Comparison of ENCODE assay signal across 30 cellular contexts in genomic region chr1:39835935-39836594, GRCh38. TPM values are rescaled to one million over a fixed set of nuclear protein-coding genes. Genes with fewer than 3 reads are reported as not detected.
"Had no signal": no experiment of that assay in that cellular context is flagged by ENCODE, and none has a peak within 500 bp of the region (broad histone marks: within the 10 kb centered on the region; RNA-seq: fewer than 3 reads in every experiment).

No MANE protein-coding gene starts in this region.

- H3K27me3 Mint-ChIP-seq: activated naive CD4-positive, alpha-beta T cell treated with anti-CD3 and anti-CD28 coated beads, Interleukin-2, amount 10 ng/mL, durations not matched to agents 7 days and 5 days; activated naive CD8-positive, alpha-beta T cell treated with anti-CD3 and anti-CD28 coated beads, Interleukin-2, amount 10 ng/mL, durations not matched to agents 7 days and 5 days; effector memory CD8-positive, alpha-beta T cell; naive thymus-derived CD4-positive, alpha-beta T cell; stimulated activated naive CD8-positive, alpha-beta T cell treated with anti-CD3 and anti-CD28 coated beads, Interleukin-15, amount 100 ng/mL, for 72 hours; type B pancreatic cell had no signal

- ATAC-seq: activated CD4-positive, CD25-positive, alpha-beta regulatory T cell treated with anti-CD3 and anti-CD28 coated beads, Interleukin-2, amount 50 U/mL, for 24 hours; effector memory CD8-positive, alpha-beta T cell; naive thymus-derived CD4-positive, alpha-beta T cell; sciatic nerve; stimulated activated effector memory CD8-positive, alpha-beta T cell treated with anti-CD3 and anti-CD28 coated beads, Interleukin-12 subunit alpha, Interleukin-12 subunit beta, amount 100 ng/mL, for 72 hours; stimulated activated naive CD8-positive, alpha-beta T cell treated with anti-CD3 and anti-CD28 coated beads, Interleukin-15, amount 100 ng/mL, for 72 hours had no signal

- DNase-seq: activated CD4-positive, alpha-beta T cell treated with anti-CD3 and anti-CD28 coated beads for 48 hours; activated CD4-positive, alpha-beta T cell treated with anti-CD3 and anti-CD28 coated beads, Interleukin-2, amount 50 U/mL, for 48 hours; activated CD8-positive, alpha-beta memory T cell treated with anti-CD3 and anti-CD28 coated beads, Interleukin-2, amount 50 U/mL, for 4 hours; activated effector memory CD4-positive, alpha-beta T cell treated with anti-CD3 and anti-CD28 coated beads, Interleukin-2, amount 50 U/mL, for 16 hours; activated naive CD4-positive, alpha-beta T cell treated with anti-CD3 and anti-CD28 coated beads, Interleukin-2, amount 10 ng/mL, durations not matched to agents 7 days and 5 days; activated naive CD8-positive, alpha-beta T cell treated with anti-CD3 and anti-CD28 coated beads, Interleukin-2, amount 10 ng/mL, durations not matched to agents 7 days and 5 days; activated T-cell treated with anti-CD3 and anti-CD28 coated beads, Interleukin-2, amount 50 U/mL, for 1 hour; brain microvascular endothelial cell; cortex of kidney; effector memory CD8-positive, alpha-beta T cell; foreskin fibroblast; head of caudate nucleus; kidney; left colon; naive thymus-derived CD4-positive, alpha-beta T cell; ovary; retina; small intestine; stimulated activated CD4-positive, alpha-beta T cell treated with anti-CD3 and anti-CD28 coated beads, Interleukin-4, amount 100 ng/mL, for 24 hours; stimulated activated naive CD8-positive, alpha-beta T cell treated with anti-CD3 and anti-CD28 coated beads, Interleukin-15, amount 100 ng/mL, for 72 hours; substantia nigra; uterus had no signal

- H3K4me3 Mint-ChIP-seq: activated naive CD4-positive, alpha-beta T cell treated with anti-CD3 and anti-CD28 coated beads, Interleukin-2, amount 10 ng/mL, durations not matched to agents 7 days and 5 days; activated naive CD8-positive, alpha-beta T cell treated with anti-CD3 and anti-CD28 coated beads, Interleukin-2, amount 10 ng/mL, durations not matched to agents 7 days and 5 days; activated T-helper 1 cell treated with anti-CD3 and anti-CD28 coated beads, Interleukin-12 subunit alpha, Interleukin-12 subunit beta, Interleukin-2, Interleukin-4 antibody, amounts not matched to agents 30 ng/mL and 10 ng/mL and 1 ng/mL, durations not matched to agents 14 hours and 24 hours and 36 hours; effector memory CD8-positive, alpha-beta T cell; mesothelial cell of epicardium; naive thymus-derived CD4-positive, alpha-beta T cell; stimulated activated effector memory CD8-positive, alpha-beta T cell treated with anti-CD3 and anti-CD28 coated beads, Interleukin-12 subunit alpha, Interleukin-12 subunit beta, amount 100 ng/mL, for 72 hours; stimulated activated naive CD8-positive, alpha-beta T cell treated with anti-CD3 and anti-CD28 coated beads, Interleukin-15, amount 100 ng/mL, for 72 hours; T-helper 2 cell treated with Interferon-gamma antibody and Interleukin-4, amounts not matched to agents 5 μg/mL and 100 μg/mL, for 36 hours; type B pancreatic cell had no signal

- H3K9me3 Mint-ChIP-seq: activated naive CD4-positive, alpha-beta T cell treated with anti-CD3 and anti-CD28 coated beads, Interleukin-2, amount 10 ng/mL, durations not matched to agents 7 days and 5 days; activated naive CD8-positive, alpha-beta T cell treated with anti-CD3 and anti-CD28 coated beads, Interleukin-2, amount 10 ng/mL, durations not matched to agents 7 days and 5 days; activated T-helper 1 cell treated with anti-CD3 and anti-CD28 coated beads, Interleukin-12 subunit alpha, Interleukin-12 subunit beta, Interleukin-2, Interleukin-4 antibody, amounts not matched to agents 30 ng/mL and 10 ng/mL and 1 ng/mL, durations not matched to agents 14 hours and 24 hours and 36 hours; effector memory CD8-positive, alpha-beta T cell; mesothelial cell of epicardium; naive thymus-derived CD4-positive, alpha-beta T cell; stimulated activated effector memory CD8-positive, alpha-beta T cell treated with anti-CD3 and anti-CD28 coated beads, Interleukin-12 subunit alpha, Interleukin-12 subunit beta, amount 100 ng/mL, for 72 hours; stimulated activated naive CD8-positive, alpha-beta T cell treated with anti-CD3 and anti-CD28 coated beads, Interleukin-15, amount 100 ng/mL, for 72 hours; T-helper 2 cell treated with Interferon-gamma antibody and Interleukin-4, amounts not matched to agents 5 μg/mL and 100 μg/mL, for 36 hours; type B pancreatic cell had no signal

- H3K27ac Mint-ChIP-seq: activated naive CD4-positive, alpha-beta T cell treated with anti-CD3 and anti-CD28 coated beads, Interleukin-2, amount 10 ng/mL, durations not matched to agents 7 days and 5 days; activated naive CD8-positive, alpha-beta T cell treated with anti-CD3 and anti-CD28 coated beads, Interleukin-2, amount 10 ng/mL, durations not matched to agents 7 days and 5 days; activated T-helper 1 cell treated with anti-CD3 and anti-CD28 coated beads, Interleukin-12 subunit alpha, Interleukin-12 subunit beta, Interleukin-2, Interleukin-4 antibody, amounts not matched to agents 30 ng/mL and 10 ng/mL and 1 ng/mL, durations not matched to agents 14 hours and 24 hours and 36 hours; effector memory CD8-positive, alpha-beta T cell; mesothelial cell of epicardium; stimulated activated naive CD8-positive, alpha-beta T cell treated with anti-CD3 and anti-CD28 coated beads, Interleukin-15, amount 100 ng/mL, for 72 hours; T-helper 2 cell treated with Interferon-gamma antibody and Interleukin-4, amounts not matched to agents 5 μg/mL and 100 μg/mL, for 36 hours; type B pancreatic cell had no signal

- FAIRE-seq: kidney, small intestine had no signal

- H3K4me1 Mint-ChIP-seq: activated naive CD4-positive, alpha-beta T cell treated with anti-CD3 and anti-CD28 coated beads, Interleukin-2, amount 10 ng/mL, durations not matched to agents 7 days and 5 days; activated naive CD8-positive, alpha-beta T cell treated with anti-CD3 and anti-CD28 coated beads, Interleukin-2, amount 10 ng/mL, durations not matched to agents 7 days and 5 days; stimulated activated effector memory CD8-positive, alpha-beta T cell treated with anti-CD3 and anti-CD28 coated beads, Interleukin-12 subunit alpha, Interleukin-12 subunit beta, amount 100 ng/mL, for 72 hours had no signal

RNA-seq across cellular contexts. Expression of gene BMP8B, which starts 47.4 kb away (rescaled TPM):
- total RNA-seq: ascending aorta had no signal
